26 cellular contexts compared by ENCODE assay signal in the genomic region with DNA sequence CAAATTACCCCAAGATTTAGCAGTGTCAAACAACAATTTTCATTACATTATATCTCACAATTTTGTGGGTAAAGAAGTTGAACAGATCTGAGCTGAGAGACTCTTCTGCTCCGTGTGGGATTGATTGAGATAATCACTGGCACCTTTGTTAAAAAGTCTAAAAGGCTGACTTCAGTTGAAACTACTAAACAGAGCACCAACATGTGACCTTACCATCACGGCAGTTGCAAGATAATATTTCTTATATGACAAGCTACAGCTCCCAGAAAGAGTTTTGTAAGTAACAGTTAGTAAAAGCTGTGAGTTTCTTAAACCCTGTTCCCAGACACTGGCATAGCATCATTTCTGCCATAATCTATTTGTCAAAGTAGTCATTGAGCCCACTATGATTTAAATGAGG. TPM values are rescaled to one million over a fixed set of nuclear protein-coding genes. Genes with fewer than 3 reads are reported as not detected.
A peak's percentile ranks its signal among the peaks of the same experiment; 100 is the strongest.
DNase-seq lines count a peak whose midpoint lies in the region; ATAC-seq and TF ChIP-seq lines count a peak whose summit lies in the region.
"Had no signal": no experiment of that assay in that cellular context is flagged by ENCODE, and none has a peak within 500 bp of the region (broad histone marks: within the 10 kb centered on the region; RNA-seq: fewer than 3 reads in every experiment).

No MANE protein-coding gene starts in this region.

- no peak for TF ChIP-seq CTCF in CD4-positive, alpha-beta T cell (IDR thresholded peaks at IDR 0.05)
- no peak for TF ChIP-seq CTCF in foreskin fibroblast (IDR thresholded peaks at IDR 0.05; ENCODE audit: low read depth, low read length)

- H3K36me3 Mint-ChIP-seq in CD4-positive, alpha-beta T cell (ENCODE audit: low read depth) = no peaks in the 10 kb centered on the region
- no peaks in the 10 kb centered on the region for H3K36me3 Mint-ChIP-seq in naive B cell
- H3K36me3 Mint-ChIP-seq: stimulated activated naive B cell treated with anti-CD40 and anti-IgM and Interleukin-4, amounts not matched to agents 10 μg/mL and 1 μg/mL and 100 μg/mL, for 72 hours had no signal

- H3K27me3 Mint-ChIP-seq in CD4-positive, alpha-beta T cell = no peaks in the 10 kb centered on the region
- H3K27me3 Mint-ChIP-seq in naive B cell = peaks cover 0 to 13% (median 0%) of the 10 kb centered on the region in 3 donors
- H3K27me3 Mint-ChIP-seq: activated B cell treated with CpG ODN at 0.5 μM for 24 hours, progenitor cell of endocrine pancreas had no signal

- H3K4me3 ChIP-seq in adipocyte (ENCODE audit: low read length) = peak overlapping the region; percentile 2
- no peak overlapping the region for H3K4me3 ChIP-seq in foreskin fibroblast (ENCODE audit: low read depth in 1 of 2, low read length in 2 of 2)
- H3K4me3 ChIP-seq: hepatocyte, upper lobe of left lung had no signal

- H3K27me3 ChIP-seq in CD4-positive, alpha-beta T cell (ENCODE audit: control insufficient read depth, insufficient read depth, low read length) = no peaks in the 10 kb centered on the region
- H3K27me3 ChIP-seq in adipocyte (replicated peaks; ENCODE audit: control insufficient read depth, insufficient read depth, low read length) = no peaks in the 10 kb centered on the region
- H3K27me3 ChIP-seq: hepatocyte, upper lobe of left lung had no signal

- H3K27ac ChIP-seq in CD4-positive, alpha-beta T cell (ENCODE audit: low read depth, low read length) = no peak overlapping the region
- H3K27ac ChIP-seq in KOPT-K1 (ENCODE audit: low read depth, low read length, poor library complexity, severe bottlenecking) = peak overlapping the region; percentile 22
- H3K27ac ChIP-seq: hepatocyte, upper lobe of left lung had no signal

- H3K4me3 Mint-ChIP-seq in CD4-positive, alpha-beta T cell = no peak overlapping the region
- peak overlapping the region in 3 of 8 donors; percentile 5 to 9 (median 6) for H3K4me3 Mint-ChIP-seq in naive B cell
- H3K4me3 Mint-ChIP-seq: activated naive CD4-positive, alpha-beta T cell treated with anti-CD3 and anti-CD28 coated beads for 36 hours; activated T-helper 1 cell treated with anti-CD3 and anti-CD28 coated beads, Interleukin-12 subunit alpha, Interleukin-12 subunit beta, Interleukin-2, Interleukin-4 antibody, amounts not matched to agents 30 ng/mL and 10 ng/mL and 1 ng/mL, durations not matched to agents 14 hours and 24 hours and 36 hours; stimulated activated naive B cell treated with anti-CD40 and anti-IgM and Interleukin-4, amounts not matched to agents 10 μg/mL and 1 μg/mL and 100 μg/mL, for 72 hours had no signal

- no peaks in the 10 kb centered on the region for H3K9me3 Mint-ChIP-seq in CD4-positive, alpha-beta T cell
- no peaks in the 10 kb centered on the region for H3K9me3 Mint-ChIP-seq in naive B cell
- H3K9me3 Mint-ChIP-seq: activated B cell treated with CpG ODN at 0.5 μM for 24 hours; activated naive CD4-positive, alpha-beta T cell treated with anti-CD3 and anti-CD28 coated beads for 36 hours; activated T-helper 1 cell treated with anti-CD3 and anti-CD28 coated beads, Interleukin-12 subunit alpha, Interleukin-12 subunit beta, Interleukin-2, Interleukin-4 antibody, amounts not matched to agents 30 ng/mL and 10 ng/mL and 1 ng/mL, durations not matched to agents 14 hours and 24 hours and 36 hours; stimulated activated naive B cell treated with anti-CD40 and anti-IgM and Interleukin-4, amounts not matched to agents 10 μg/mL and 1 μg/mL and 100 μg/mL, for 72 hours had no signal

- POLR2A ChIA-PET in CD4-positive, alpha-beta T cell (lab: Charles Lee) = interaction anchor here (1.0 to 1.9 kb wide), 2 partner anchors 20 to 25 kb away, joined by 3 to 7 read pairs; partner anchors contain the start of gene CGGBP1

- intact Hi-C loops in CD4-positive, alpha-beta T cell (cut with DNase I, micrococcal nuclease) = no loop called here

- peaks cover 48% of the 10 kb centered on the region for H3K4me1 Mint-ChIP-seq in CD4-positive, alpha-beta T cell (ENCODE audit: low read depth)
- H3K4me1 Mint-ChIP-seq in naive B cell = peaks cover 18 to 27% (median 22%) of the 10 kb centered on the region in 3 donors

- H3K9ac ChIP-seq in adipocyte (ENCODE audit: low read length) = no peak overlapping the region

- H3K4me1 ChIP-seq in adipocyte (ENCODE audit: control insufficient read depth, insufficient read depth, low read length) = peaks cover 46% of the 10 kb centered on the region

- CTCF ChIA-PET in CD4-positive, alpha-beta T cell (lab: Charles Lee) = interaction anchor here (0.7 kb wide), 2 partner anchors 18 to 80 kb away, joined by 3 read pairs; no protein-coding TSS in a partner anchor

- H3K9me3 ChIP-seq in CD4-positive, alpha-beta T cell (ENCODE audit: control insufficient read depth, low read length) = no peaks in the 10 kb centered on the region
- H3K9me3 ChIP-seq in KOPT-K1 (ENCODE audit: insufficient read depth, low read length, poor library complexity, severe bottlenecking) (no peaks in the 10 kb centered on the region), adipocyte (ENCODE audit: control insufficient read depth, low read length) (no peaks in the 10 kb centered on the region)
- H3K9me3 ChIP-seq: upper lobe of left lung had no signal

- no peak for ATAC-seq in CD4-positive, alpha-beta T cell (ENCODE audit: poor library complexity)
- ATAC-seq in naive B cell (ENCODE audit: low read depth in 2 of 2) = no peak
- no peak for ATAC-seq in HG03354 (IDR thresholded peaks at IDR 0.05; ENCODE audit: poor library complexity, severe bottlenecking, unreplicated experiment)
- ATAC-seq: HCT116, left cardiac atrium, Panc1, sciatic nerve had no signal

- H3K27ac Mint-ChIP-seq in CD4-positive, alpha-beta T cell = peak overlapping the region; percentile 60
- peak overlapping the region in 4 of 6 donors; percentile 3 to 61 (median 26) for H3K27ac Mint-ChIP-seq in naive B cell
- H3K27ac Mint-ChIP-seq: activated B cell treated with CpG ODN at 0.5 μM for 24 hours; activated naive CD4-positive, alpha-beta T cell treated with anti-CD3 and anti-CD28 coated beads for 36 hours; activated T-helper 1 cell treated with anti-CD3 and anti-CD28 coated beads, Interleukin-12 subunit alpha, Interleukin-12 subunit beta, Interleukin-2, Interleukin-4 antibody, amounts not matched to agents 30 ng/mL and 10 ng/mL and 1 ng/mL, durations not matched to agents 14 hours and 24 hours and 36 hours; progenitor cell of endocrine pancreas; stimulated activated naive B cell treated with anti-CD40 and anti-IgM and Interleukin-4, amounts not matched to agents 10 μg/mL and 1 μg/mL and 100 μg/mL, for 72 hours had no signal

- H3K36me3 ChIP-seq in KOPT-K1 (ENCODE audit: insufficient read depth, low read length) (no peaks in the 10 kb centered on the region), adipocyte (ENCODE audit: control insufficient read depth, insufficient read depth, low read length, severe bottlenecking) (no peaks in the 10 kb centered on the region)
- H3K36me3 ChIP-seq: upper lobe of left lung had no signal

- DNase-seq in CD4-positive, alpha-beta T cell = no peak
- no peak for DNase-seq in adipocyte (ENCODE audit: low read depth)
- no peak for DNase-seq in naive B cell
- DNase-seq in foreskin fibroblast = no peak
- DNase-seq in SHP77 treated with DMSO at 0.1 percent for 48 hours (lab: John Stamatoyannopoulos, UW) = no peak
- DNase-seq: activated B cell treated with CpG ODN at 0.5 μM for 24 hours; activated CD4-positive, alpha-beta T cell treated with anti-CD3 and anti-CD28 coated beads, Interleukin-2, amount 50 U/mL, for 4 hours; activated naive CD4-positive, alpha-beta T cell treated with anti-CD3 and anti-CD28 coated beads for 36 hours; amniotic stem cell; DMS153; effector CD4-positive, alpha-beta T cell; left cardiac atrium; MV-4-11; NCI-H146; SHP77; stimulated activated naive B cell treated with anti-CD40 and anti-IgM and Interleukin-4, amounts not matched to agents 10 μg/mL and 1 μg/mL and 100 μg/mL, for 72 hours; SW 1271; upper lobe of left lung had no signal

RNA-seq across cellular contexts. Expression of gene CGGBP1, which starts 25.0 kb away (rescaled TPM):
- total RNA-seq in CD4-positive, alpha-beta T cell = 10 to 100 TPM; 88.7 to 89.7 TPM
- 100 to 1,000 TPM in 5 of 6 donors, 10 to 100 TPM in 1; 99.4 to 145 (median 132) TPM for polyA plus RNA-seq in naive B cell (ENCODE audit: low read depth in 6 of 6)

RNA-seq across cellular contexts. Expression of gene ZNF654, which starts 25.2 kb away (rescaled TPM):
- 1 to 10 TPM; 6.5 to 7.6 TPM for total RNA-seq in CD4-positive, alpha-beta T cell
- 10 to 100 TPM in 5 of 6 donors, 1 to 10 TPM in 1; 7.6 to 18.5 (median 15.8) TPM for polyA plus RNA-seq in naive B cell (ENCODE audit: low read depth in 6 of 6)
